20 cellular contexts compared by ENCODE assay signal in genomic region chr18:9925369-9925768, GRCh38. TPM values are rescaled to one million over a fixed set of nuclear protein-coding genes. Genes with fewer than 3 reads are reported as not detected.
DNase-seq lines count a peak whose midpoint lies in the region; ATAC-seq, FAIRE-seq and TF ChIP-seq lines count a peak whose summit lies in the region.
"Had no signal": no experiment of that assay in that cellular context is flagged by ENCODE, and none has a peak within 500 bp of the region (broad histone marks: within the 10 kb centered on the region; RNA-seq: fewer than 3 reads in every experiment).

No MANE protein-coding gene starts in this region.

- no peak for TF ChIP-seq RAD21 in K562 (CRISPR knock-in tag; conservative IDR thresholded peaks at IDR 0.05 in 1 of 2, IDR thresholded peaks at IDR 0.05 in 1 of 2)

- peaks cover 5% of the 10 kb centered on the region for H3K36me3 Mint-ChIP-seq in stimulated activated memory B cell treated with anti-CD40 and anti-IgM and Interleukin-4, amounts not matched to agents 10 μg/mL and 1 μg/mL and 100 μg/mL, for 72 hours

- no peak overlapping the region for H3K27ac Mint-ChIP-seq in stimulated activated memory B cell treated with anti-CD40 and anti-IgM and Interleukin-4, amounts not matched to agents 10 μg/mL and 1 μg/mL and 100 μg/mL, for 72 hours
- H3K27ac Mint-ChIP-seq: GM23338; IgD-negative memory B cell; nephron; stimulated activated naive CD8-positive, alpha-beta T cell treated with anti-CD3 and anti-CD28 coated beads, Interleukin-15, amount 100 ng/mL, for 72 hours had no signal

- H3K9me3 ChIP-seq in K562 (replicated peaks; ENCODE audit: control insufficient read depth, insufficient read depth, low read depth, low read length) (no peaks in the 10 kb centered on the region), gastroesophageal sphincter (no peaks in the 10 kb centered on the region), thyroid gland (no peaks in the 10 kb centered on the region)
- H3K9me3 ChIP-seq: BE2C had no signal

- POLR2A ChIA-PET in K562 (lab: Yijun Ruan, JAX): interaction anchor here (0.6 to 5.5 kb wide), 8 partner anchors 8 to 115 kb away, joined by 3 to 72 read pairs (median 4); partner anchors contain the start of gene VAPA

- H3K9me3 Mint-ChIP-seq in stimulated activated memory B cell treated with anti-CD40 and anti-IgM and Interleukin-4, amounts not matched to agents 10 μg/mL and 1 μg/mL and 100 μg/mL, for 72 hours: no peaks in the 10 kb centered on the region
- H3K9me3 Mint-ChIP-seq: GM23338; IgD-negative memory B cell; nephron; stimulated activated naive CD8-positive, alpha-beta T cell treated with anti-CD3 and anti-CD28 coated beads, Interleukin-15, amount 100 ng/mL, for 72 hours had no signal

- H3K4me1 ChIP-seq in K562 (replicated peaks in 1 of 2; ENCODE audit: control insufficient read depth in 2 of 2, insufficient read depth in 2 of 2, low read length in 2 of 2): peaks cover 5 to 77% of the 10 kb centered on the region in 2 experiments
- peaks cover 31 to 99% (median 44%) of the 10 kb centered on the region in 3 donors for H3K4me1 ChIP-seq in gastroesophageal sphincter
- H3K4me1 ChIP-seq in thyroid gland: peaks cover 37 to 79% of the 10 kb centered on the region in 2 donors
- H3K4me1 ChIP-seq: BE2C had no signal

- ATAC-seq in K562: no peak
- ATAC-seq in gastroesophageal sphincter: peak; percentile 16
- ATAC-seq in sciatic nerve: peak; percentile 70
- no peak for ATAC-seq in stimulated activated memory B cell treated with anti-CD40 and anti-IgM and Interleukin-4, amounts not matched to agents 10 μg/mL and 1 μg/mL and 100 μg/mL, for 72 hours
- ATAC-seq: GM23338; stimulated activated naive CD8-positive, alpha-beta T cell treated with anti-CD3 and anti-CD28 coated beads, Interleukin-15, amount 100 ng/mL, for 72 hours had no signal

- H3K79me2 ChIP-seq in K562 (ENCODE audit: control insufficient read depth, insufficient read depth, low read length): peaks cover 100% of the 10 kb centered on the region

- peaks cover 50% of the 10 kb centered on the region for H3K36me3 ChIP-seq in K562 (ENCODE audit: control insufficient read depth, insufficient read depth, low read length)
- no peaks in the 10 kb centered on the region for H3K36me3 ChIP-seq in gastroesophageal sphincter
- no peaks in the 10 kb centered on the region for H3K36me3 ChIP-seq in thyroid gland
- H3K36me3 ChIP-seq: BE2C, cardiac muscle cell had no signal

- peaks cover 44% of the 10 kb centered on the region for H4K20me1 ChIP-seq in K562 (replicated peaks; ENCODE audit: control insufficient read depth, insufficient read depth, low read length)

- H3K27me3 Mint-ChIP-seq in stimulated activated memory B cell treated with anti-CD40 and anti-IgM and Interleukin-4, amounts not matched to agents 10 μg/mL and 1 μg/mL and 100 μg/mL, for 72 hours: no peaks in the 10 kb centered on the region
- H3K27me3 Mint-ChIP-seq: IgD-negative memory B cell; stimulated activated naive CD8-positive, alpha-beta T cell treated with anti-CD3 and anti-CD28 coated beads, Interleukin-15, amount 100 ng/mL, for 72 hours had no signal

- in situ Hi-C loops in K562 (cut with MboI): no loop called here

- no peak for TF ChIP-seq POLR2A in K562 (conservative IDR thresholded peaks at IDR 0.05)
- TF ChIP-seq POLR2A in gastroesophageal sphincter (IDR thresholded peaks at IDR 0.05): no peak
- no peak for TF ChIP-seq POLR2A in thyroid gland (IDR thresholded peaks at IDR 0.05)

- no peak overlapping the region; the same call in 1 of the 2 replicates for H3K4me2 ChIP-seq in K562 (ENCODE audit: insufficient read depth, low read length)

- CTCF ChIA-PET in K562 (lab: Yijun Ruan, JAX; ENCODE audit: low intra/inter-chr PET ratio): no interaction called here

- H3K9ac ChIP-seq in K562 (ENCODE audit: insufficient read depth in 1 of 2, low read depth in 2 of 2, low read length in 2 of 2): no peak overlapping the region; a peak in 1 of 4 replicates

- H3K4me1 Mint-ChIP-seq in stimulated activated memory B cell treated with anti-CD40 and anti-IgM and Interleukin-4, amounts not matched to agents 10 μg/mL and 1 μg/mL and 100 μg/mL, for 72 hours: peaks cover 47% of the 10 kb centered on the region

- 55% methylated on average over 1 of the region's 1 CpG for WGBS in K562 (ENCODE audit: insufficient coverage, low coverage, missing lambda C conversion rate)
- WGBS in gastroesophageal sphincter (ENCODE audit: low coverage in 1 of 2), 2 donors: 29 to 33% methylated on average over 1 of the region's 1 CpG
- 82 to 83% methylated on average over 1 of the region's 1 CpG for WGBS in thyroid gland, 2 donors

- DNase-seq in GM04503 (ENCODE audit: low read depth) (peak; percentile 22), K562 (ENCODE audit: extremely low read depth in 1 of 4, low spot score in 3 of 4) (no peak), sciatic nerve (ENCODE audit: low spot score) (no peak), retina (no peak), thyroid gland (no peak)
- no peak for DNase-seq in activated CD8-positive, alpha-beta memory T cell treated with anti-CD3 and anti-CD28 coated beads for 24 hours
- DNase-seq: BE2C; hypothalamus; NCI-H1417 treated with DMSO at 0.1 percent for 48 hours; NCI-H446; OCI-M1; small intestine; stimulated activated naive CD8-positive, alpha-beta T cell treated with anti-CD3 and anti-CD28 coated beads, Interleukin-15, amount 100 ng/mL, for 72 hours had no signal

- H3K27ac ChIP-seq in K562 (ENCODE audit: extremely low read depth, low read depth, low read length) (peak overlapping the region; percentile 69; the same call in 2 of the 3 replicates), gastroesophageal sphincter (peak overlapping the region; percentile 28 to 66 (median 42)), thyroid gland (no peak overlapping the region)
- H3K27ac ChIP-seq: cardiac muscle cell, VCaP had no signal

- TF ChIP-seq EP300 in K562 (IDR thresholded peaks at IDR 0.05; ENCODE audit: low read length) (no peak), gastroesophageal sphincter (IDR thresholded peaks at IDR 0.05) (no peak)

- FAIRE-seq in K562 (lab: Jason Lieb, UNC): no peak
- FAIRE-seq: small intestine had no signal

- H2AFZ ChIP-seq in K562 (ENCODE audit: low read depth, low read length): no peak overlapping the region
- H2AFZ ChIP-seq: GM23338 had no signal

- no TSS peak for BruUV-seq in K562 (replicated peaks; lab: Mats Ljungman, UMichigan)

- no peak overlapping the region for H3K4me3 Mint-ChIP-seq in stimulated activated memory B cell treated with anti-CD40 and anti-IgM and Interleukin-4, amounts not matched to agents 10 μg/mL and 1 μg/mL and 100 μg/mL, for 72 hours
- H3K4me3 Mint-ChIP-seq: GM23338; nephron; stimulated activated naive CD8-positive, alpha-beta T cell treated with anti-CD3 and anti-CD28 coated beads, Interleukin-15, amount 100 ng/mL, for 72 hours had no signal

- no peaks in the 10 kb centered on the region for H3K9me1 ChIP-seq in K562 (ENCODE audit: control insufficient read depth, insufficient read depth, low read length)

- no peak for TF ChIP-seq CTCF in K562 (IDR thresholded peaks at IDR 0.05 in 2 of 3, conservative IDR thresholded peaks at IDR 0.05 in 1 of 3; ENCODE audit: insufficient read depth in 2 of 3, low read depth in 1 of 3, low read length in 3 of 3)
- TF ChIP-seq CTCF in gastroesophageal sphincter (IDR thresholded peaks at IDR 0.05): no peak
- TF ChIP-seq CTCF in thyroid gland (IDR thresholded peaks at IDR 0.05): no peak

- no peaks in the 10 kb centered on the region for H3K27me3 ChIP-seq in K562 (ENCODE audit: control insufficient read depth in 2 of 2, insufficient read depth in 2 of 2, low read length in 2 of 2)
- H3K27me3 ChIP-seq in gastroesophageal sphincter: no peaks in the 10 kb centered on the region
- H3K27me3 ChIP-seq in thyroid gland: no peaks in the 10 kb centered on the region
- H3K27me3 ChIP-seq: BE2C, cardiac muscle cell had no signal

- intact Hi-C loops in K562 (cut with micrococcal nuclease): no loop called here
- intact Hi-C loops in sciatic nerve (cut with DNase I): no loop called here
- intact Hi-C loops in thyroid gland (cut with DNase I): no loop called here

- H3K4me3 ChIP-seq in K562 (no peak overlapping the region), gastroesophageal sphincter (no peak overlapping the region), thyroid gland (replicated peaks in 1 of 3) (no peak overlapping the region)
- H3K4me3 ChIP-seq: cardiac muscle cell, GM23338 had no signal

RNA-seq across cellular contexts. Expression of gene VAPA, which starts 11.6 kb away (rescaled TPM):
- total RNA-seq in K562 (2011; cell fraction: chromatin; rRNA removed; ENCODE audit: low replicate concordance): 131 and 315 TPM in 2 replicates
- total RNA-seq in K562 (2011; cell fraction: nucleolus; rRNA removed): 118 and 122 TPM in 2 replicates
- 147 and 249 TPM in 2 replicates for total RNA-seq in K562 (2011; cell fraction: nucleoplasm; rRNA removed)
- total RNA-seq in K562 (2014; rRNA removed) (516 and 526 TPM in 2 replicates), K562 (2014; rRNA removed; fragmentation: Illumina TruSeq; extraction: Trizol) (624 and 729 TPM in 2 replicates), K562 (2015; rRNA removed; fragmentation: Illumina TruSeq; extraction: Trizol) (726 and 732 TPM in 2 replicates), K562 (2021) (504 and 509 TPM in 2 replicates), gastroesophageal sphincter (100 to 1,000 TPM; 276 to 386 (median 317) TPM), sciatic nerve (184 TPM), thyroid gland (100 to 1,000 TPM; 232 to 261 (median 244) TPM)
- polyA plus RNA-seq in K562 (2011; rRNA removed) (544 and 809 TPM in 2 replicates), K562 (2014; fragmentation: Illumina TruSeq; extraction: Trizol) (790 and 902 TPM in 2 replicates), K562 (2014; fragmentation: Nextera tagmentation; extraction: Ambion mirVana) (100 to 1,000 TPM; 219 to 224 TPM), K562 (2014; rRNA removed) (455 and 489 TPM in 2 replicates)
- 202 and 314 TPM in 2 replicates for polyA plus RNA-seq in K562 (2011; cell fraction: cytosol; rRNA removed)
- polyA plus RNA-seq in K562 (2011; cell fraction: nucleus; rRNA removed): 169 and 199 TPM in 2 replicates
- 376 and 498 TPM in 2 replicates for polyA plus RNA-seq in K562 (2012)
- 866 and 913 TPM in 2 replicates for polyA minus RNA-seq in K562 (2011; rRNA and poly(A)+ RNA removed)
- polyA minus RNA-seq in K562 (2011; cell fraction: cytosol; rRNA and poly(A)+ RNA removed): 292 and 382 TPM in 2 replicates
- polyA minus RNA-seq in K562 (2011; cell fraction: nucleus; rRNA and poly(A)+ RNA removed): 176 and 203 TPM in 2 replicates

RNA-seq across cellular contexts. Expression of gene TXNDC2, which starts 39.6 kb away (rescaled TPM):
- total RNA-seq in K562 (2011; cell fraction: chromatin; rRNA removed; ENCODE audit: low replicate concordance): 2.8 and 4.0 TPM in 2 replicates
- 1.7 and 2.8 TPM in 2 replicates for total RNA-seq in K562 (2011; cell fraction: nucleolus; rRNA removed)
- total RNA-seq in K562 (2011; cell fraction: nucleoplasm; rRNA removed): 2.3 and 2.6 TPM in 2 replicates
- total RNA-seq in K562 (2014; rRNA removed) (1.3 TPM in 2 replicates), K562 (2014; rRNA removed; fragmentation: Illumina TruSeq; extraction: Trizol) (1.6 and 1.7 TPM in 2 replicates), K562 (2015; rRNA removed; fragmentation: Illumina TruSeq; extraction: Trizol) (2.3 and 2.5 TPM in 2 replicates), K562 (2021) (2.0 and 3.8 TPM in 2 replicates), gastroesophageal sphincter (under 1 TPM in 2 of 4 donors, not detected in 2; 0.62 to 0.96 TPM), sciatic nerve (not detected), thyroid gland (not detected)
- polyA plus RNA-seq in K562 (2011; rRNA removed) (0.79 and 2.3 TPM in 2 replicates), K562 (2014; fragmentation: Illumina TruSeq; extraction: Trizol) (4.8 and 4.9 TPM in 2 replicates), K562 (2014; fragmentation: Nextera tagmentation; extraction: Ambion mirVana) (1 to 10 TPM; 1.2 to 2.3 TPM), K562 (2014; rRNA removed) (1.4 and 2.5 TPM in 2 replicates)
- 0.55 and 2.2 TPM in 2 replicates for polyA plus RNA-seq in K562 (2011; cell fraction: cytosol; rRNA removed)
- polyA plus RNA-seq in K562 (2011; cell fraction: nucleus; rRNA removed): 0.83 and 4.6 TPM in 2 replicates
- 1.5 and 3.3 TPM in 2 replicates for polyA plus RNA-seq in K562 (2012)
- 2.8 and 5.4 TPM in 2 replicates for polyA minus RNA-seq in K562 (2011; rRNA and poly(A)+ RNA removed)
- 0.73 and 3.0 TPM in 2 replicates for polyA minus RNA-seq in K562 (2011; cell fraction: cytosol; rRNA and poly(A)+ RNA removed)
- polyA minus RNA-seq in K562 (2011; cell fraction: nucleus; rRNA and poly(A)+ RNA removed): 1.8 and 4.7 TPM in 2 replicates
- total RNA-seq: cardiac muscle cell, GM23338 had no signal
- polyA plus RNA-seq: cardiac muscle cell, IgD-negative memory B cell had no signal

Comparison
In these comparisons a context has a peak if more than half of its experiments do, and no peak if none do; other contexts are left out.
1. ATAC-seq: peak in gastroesophageal sphincter (single experiment) and sciatic nerve (single experiment); none in K562 (single experiment) and stimulated activated memory B cell treated with anti-CD40 and anti-IgM and Interleukin-4, amounts not matched to agents 10 μg/mL and 1 μg/mL and 100 μg/mL, for 72 hours (single experiment).
2. H3K27ac ChIP-seq: peak in K562 (single experiment) and gastroesophageal sphincter (4 of 4); none in thyroid gland (0 of 3).